2 cellular contexts compared by ENCODE assay signal in genomic region chr10:4810093-4810492, GRCh38.
TF ChIP-seq lines count a peak whose summit lies in the region.

No MANE protein-coding gene starts in this region.

TF ChIP-seq in PFSK-1, 5 proteins besides CTCF, POLR2A, EP300 and RAD21 (continued from another document):
- TF ChIP-seq REST (IDR thresholded peaks at IDR 0.05; ENCODE audit: insufficient read depth in 1 of 2, low read depth in 2 of 2, low read length in 2 of 2): no peak

TF ChIP-seq in H1, 55 proteins besides CTCF, POLR2A, EP300 and RAD21:
- TF ChIP-seq CHD7 (IDR thresholded peaks at IDR 0.05; ENCODE audit: insufficient replicate concordance, low read length) (no peak), EGR1 (IDR thresholded peaks at IDR 0.05; ENCODE audit: borderline replicate concordance, low read depth, low read length) (no peak), SIN3A (conservative IDR thresholded peaks at IDR 0.05 in 1 of 2, IDR thresholded peaks at IDR 0.05 in 1 of 2; ENCODE audit: low read depth in 1 of 2, low read length in 2 of 2) (no peak), SRF (IDR thresholded peaks at IDR 0.05; ENCODE audit: low read depth, low read length) (no peak), SIX5 (IDR thresholded peaks at IDR 0.05; ENCODE audit: low read depth, low read length) (no peak), FOSL1 (IDR thresholded peaks at IDR 0.05; ENCODE audit: insufficient read depth, low read depth, low read length) (no peak), CHD2 (IDR thresholded peaks at IDR 0.05; ENCODE audit: low read length) (no peak), MAX (IDR thresholded peaks at IDR 0.05) (no peak), PHF8 (conservative IDR thresholded peaks at IDR 0.05; ENCODE audit: low read depth, low read length) (no peak), SAP30 (IDR thresholded peaks at IDR 0.05; ENCODE audit: insufficient read depth, insufficient replicate concordance, low read length) (no peak), CHD1 (IDR thresholded peaks at IDR 0.05; ENCODE audit: low read depth, low read length) (no peak), SP1 (IDR thresholded peaks at IDR 0.05; ENCODE audit: low read depth, low read length) (no peak), RFX5 (IDR thresholded peaks at IDR 0.05; ENCODE audit: borderline replicate concordance, low read depth, low read length) (no peak), MAFK (IDR thresholded peaks at IDR 0.05; ENCODE audit: low read depth, low read length) (no peak), ASH2L (IDR thresholded peaks at IDR 0.05; ENCODE audit: low read length) (no peak), HDAC2 (IDR thresholded peaks at IDR 0.05; ENCODE audit: borderline replicate concordance in 1 of 2, low read depth in 2 of 2, low read length in 2 of 2) (no peak), JUND (IDR thresholded peaks at IDR 0.05; ENCODE audit: low read length) (no peak)
